9 cellular contexts compared by ENCODE assay signal in the genomic region with DNA sequence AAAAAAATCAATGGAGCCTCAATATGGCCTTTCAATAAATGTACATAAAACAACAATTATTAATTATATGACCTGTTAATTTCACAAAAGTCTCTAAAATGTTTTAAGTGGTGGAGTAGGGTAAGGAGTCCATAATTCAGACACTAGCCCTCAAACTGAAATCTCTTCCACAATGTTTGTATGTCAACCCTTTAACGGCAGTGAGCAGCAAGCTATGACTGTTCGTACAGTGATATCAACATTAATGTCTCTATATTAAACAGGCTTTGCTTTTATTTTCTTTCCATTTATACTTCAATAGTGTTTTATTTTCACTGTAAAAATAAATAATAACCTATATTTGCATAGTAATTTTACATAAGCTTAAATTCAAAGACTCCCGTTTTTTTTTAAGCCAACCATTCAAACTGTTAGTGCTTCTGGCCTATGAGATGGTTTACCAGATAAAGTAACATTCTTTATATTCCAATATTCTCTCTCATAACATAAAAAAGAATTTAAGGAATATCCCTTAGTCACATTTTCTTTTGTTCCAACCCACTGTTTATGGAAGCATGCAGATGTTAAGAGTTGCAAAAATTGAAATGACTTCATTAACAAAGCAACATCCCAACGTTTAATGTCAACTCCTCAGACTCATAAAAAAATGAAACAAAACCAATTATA. TPM values are rescaled to one million over a fixed set of nuclear protein-coding genes. Genes with fewer than 3 reads are reported as not detected.
A peak's percentile ranks its signal among the peaks of the same experiment; 100 is the strongest.
DNase-seq lines count a peak whose midpoint lies in the region; ATAC-seq, FAIRE-seq and TF ChIP-seq lines count a peak whose summit lies in the region.
"Had no signal": no experiment of that assay in that cellular context is flagged by ENCODE, and none has a peak within 500 bp of the region (broad histone marks: within the 10 kb centered on the region; RNA-seq: fewer than 3 reads in every experiment).

No MANE protein-coding gene starts in this region.

- in situ Hi-C loops in GM12878 (cut with MboI), result no loop called here

- CTCF ChIA-PET in GM12878 (lab: Yijun Ruan, JAX), result interaction anchor here (0.7 to 8.7 kb wide), 16 partner anchors 9 to 635 kb away, joined by 3 to 94 read pairs (median 4); partner anchors contain the start of gene CFAP54

- TF ChIP-seq RAD21 in GM12878 (IDR thresholded peaks at IDR 0.05; ENCODE audit: insufficient read depth, low read depth, low read length), result no peak

- TSS peak; percentile 49 for BruUV-seq in GM12878 (replicated peaks; lab: Mats Ljungman, UMichigan)

- peak overlapping the region in 9 of 10 donors; percentile 92 to 100 (median 99) for H3K27ac ChIP-seq in heart right ventricle
- H3K27ac ChIP-seq in GM12878 (ENCODE audit: control insufficient read depth, insufficient read depth), result peak overlapping the region; percentile 90
- peak overlapping the region; percentile 98 for H3K27ac ChIP-seq in lower lobe of right lung
- H3K27ac ChIP-seq in upper lobe of right lung, result peak overlapping the region; percentile 99

- no peak for TF ChIP-seq CTCF in heart right ventricle (IDR thresholded peaks at IDR 0.05)
- no peak for TF ChIP-seq CTCF in GM12878 (IDR thresholded peaks at IDR 0.05 in 2 of 3, conservative IDR thresholded peaks at IDR 0.05 in 1 of 3; ENCODE audit: control insufficient read depth in 2 of 3, extremely low read depth in 1 of 3, insufficient read depth in 1 of 3, low read depth in 3 of 3, low read length in 3 of 3)
- no peak for TF ChIP-seq CTCF in lower lobe of right lung (IDR thresholded peaks at IDR 0.05)
- TF ChIP-seq CTCF in upper lobe of right lung (IDR thresholded peaks at IDR 0.05), result no peak

- no peaks in the 10 kb centered on the region for H3K9me3 ChIP-seq in heart right ventricle
- H3K9me3 ChIP-seq in GM12878 (replicated peaks; ENCODE audit: control insufficient read depth, insufficient read depth, low read length), result no peaks in the 10 kb centered on the region
- H3K9me3 ChIP-seq in lower lobe of right lung, result no peaks in the 10 kb centered on the region
- no peaks in the 10 kb centered on the region for H3K9me3 ChIP-seq in upper lobe of right lung

- H3K4me3 ChIP-seq in heart right ventricle (peak overlapping the region; percentile 70 to 97 (median 90)), GM12878 (peak overlapping the region; percentile 92), lower lobe of right lung (peak overlapping the region; percentile 81), upper lobe of right lung (peak overlapping the region; percentile 93)

- H3K27me3 ChIP-seq in heart right ventricle (no peaks in the 10 kb centered on the region), GM12878 (replicated peaks in 1 of 2; ENCODE audit: control insufficient read depth in 2 of 2, insufficient read depth in 2 of 2, low read length in 1 of 2) (no peaks in the 10 kb centered on the region), lower lobe of right lung (ENCODE audit: low read depth) (no peaks in the 10 kb centered on the region), upper lobe of right lung (no peaks in the 10 kb centered on the region)

- H4K20me1 ChIP-seq in GM12878 (ENCODE audit: control insufficient read depth, insufficient read depth), result no peaks in the 10 kb centered on the region

- no peak overlapping the region for H2AFZ ChIP-seq in GM12878 (ENCODE audit: control insufficient read depth, low read depth, low read length)

- 20 to 24% methylated on average over 4 of the region's 4 CpGs for WGBS in heart right ventricle, 2 donors
- 1% methylated on average over 4 of the region's 4 CpGs for WGBS in GM12878 (ENCODE audit: insufficient coverage, insufficient replicate concordance, low lambda C conversion rate, missing lambda C conversion rate)

- intact Hi-C loops in heart right ventricle (cut with DNase I), result loop anchor here in 7 of 10 donors (2.0 to 10.0 kb wide), 10 partner anchors 21 to 333 kb away; no protein-coding TSS in a partner anchor
- intact Hi-C loops in left ventricle myocardium superior (cut with micrococcal nuclease), result no loop called here
- intact Hi-C loops in GM12878 (cut with micrococcal nuclease; ENCODE audit: unreplicated experiment), result loop anchor here (2.0 to 10.0 kb wide), 4 partner anchors 36 to 181 kb away; partner anchors contain the start of gene CFAP54
- intact Hi-C loops in lower lobe of right lung (cut with DNase I), result no loop called here
- intact Hi-C loops in upper lobe of right lung (cut with DNase I), result no loop called here

- RAD21 ChIA-PET in GM12878 (lab: Charles Lee; ENCODE audit: unreplicated experiment), result interaction anchor here (0.6 to 9.9 kb wide), 17 partner anchors 10 to 203 kb away, joined by 3 to 130 read pairs (median 5); no protein-coding TSS in a partner anchor

- H3K4me2 ChIP-seq in GM12878 (ENCODE audit: control insufficient read depth, insufficient read depth), result peak overlapping the region; percentile 67

- SMC1A ChIA-PET in GM12878 (lab: Charles Lee; ENCODE audit: uncharacterized antibody, unreplicated experiment), result interaction anchor here (0.6 to 6.7 kb wide), 34 partner anchors 9 to 188 kb away, joined by 3 to 34 read pairs (median 5); no protein-coding TSS in a partner anchor

- H3K9ac ChIP-seq in GM12878 (ENCODE audit: control insufficient read depth, insufficient read depth, low read length), result peak overlapping the region; percentile 78

- TF ChIP-seq EP300 in GM12878 (IDR thresholded peaks at IDR 0.05; ENCODE audit: borderline replicate concordance in 1 of 2, control insufficient read depth in 1 of 2, low read depth in 2 of 2, low read length in 2 of 2), result no peak

- H3K79me2 ChIP-seq in GM12878 (ENCODE audit: control insufficient read depth, insufficient read depth, low read length), result peaks cover 66% of the 10 kb centered on the region

- ATAC-seq in heart right ventricle, result no peak
- no peak for ATAC-seq in left ventricle myocardium superior
- ATAC-seq in GM12878, result no peak
- ATAC-seq in lower lobe of right lung, result no peak
- no peak for ATAC-seq in upper lobe of right lung

- H3K4me1 ChIP-seq in heart right ventricle (peaks cover 0 to 62% (median 45%) of the 10 kb centered on the region in 9 donors), GM12878 (ENCODE audit: control insufficient read depth, insufficient read depth, low read length) (peaks cover 3% of the 10 kb centered on the region; the same call in 1 of the 2 replicates), lower lobe of right lung (peaks cover 45% of the 10 kb centered on the region), upper lobe of right lung (peaks cover 20% of the 10 kb centered on the region)

- no peak for TF ChIP-seq POLR2A in GM12878 (IDR thresholded peaks at IDR 0.05; ENCODE audit: low read depth, low read length)

- H3K36me3 ChIP-seq in heart right ventricle, result no peaks in the 10 kb centered on the region
- no peaks in the 10 kb centered on the region; a peak in 1 of 4 replicates for H3K36me3 ChIP-seq in GM12878 (ENCODE audit: control insufficient read depth in 2 of 2, insufficient read depth in 2 of 2, low read length in 1 of 2)
- H3K36me3 ChIP-seq in lower lobe of right lung, result no peaks in the 10 kb centered on the region
- no peaks in the 10 kb centered on the region for H3K36me3 ChIP-seq in upper lobe of right lung

- DNase-seq in heart right ventricle (no peak), left ventricle myocardium superior (no peak), GM12878 (ENCODE audit: low read depth, low spot score) (no peak), lower lobe of right lung (no peak), upper lobe of right lung (no peak), NCI-H1930 (lab: John Stamatoyannopoulos, UW) (no peak), NCI-H774 (lab: John Stamatoyannopoulos, UW) (no peak)
- no peak for DNase-seq in NK-92 treated with Interleukin-12 subunit alpha and Interleukin-12 subunit beta, amount 100 ng/mL, for 24 hours (lab: John Stamatoyannopoulos, UW)
- DNase-seq: activated CD8-positive, alpha-beta memory T cell treated with anti-CD3 and anti-CD28 coated beads for 24 hours had no signal

- FAIRE-seq in GM12878 (lab: Jason Lieb, UNC), result no peak

- POLR2A ChIA-PET in GM12878 (lab: Charles Lee), result interaction anchor here (0.5 to 4.4 kb wide), 7 partner anchors 10 to 382 kb away, joined by 3 to 30 read pairs (median 3); no protein-coding TSS in a partner anchor

TF ChIP-seq in GM12878, 131 proteins besides CTCF, POLR2A, EP300 and RAD21:
- no peak for TF ChIP-seq SIN3A (IDR thresholded peaks at IDR 0.05; ENCODE audit: low read depth, low read length)
- no peak for TF ChIP-seq CHD2 (IDR thresholded peaks at IDR 0.05; ENCODE audit: borderline replicate concordance, low read depth, low read length)

RNA-seq across cellular contexts. Expression of gene CDK17, which starts 2.4 kb away (rescaled TPM):
- total RNA-seq in heart right ventricle (10 to 100 TPM; 14.5 to 32.4 (median 21.7) TPM), left ventricle myocardium superior (16.6 TPM), GM12878 (2014; rRNA removed) (20.7 and 27.2 TPM in 2 replicates), GM12878 (2014; rRNA removed; fragmentation: Illumina TruSeq; extraction: Trizol) (30.7 and 35.2 TPM in 2 replicates), GM12878 (2021) (22.5 and 24.1 TPM in 2 replicates), lower lobe of right lung (41.7 TPM), upper lobe of right lung (47.1 TPM)
- polyA plus RNA-seq in heart right ventricle (10 to 100 TPM in 1 of 2 donors, 1 to 10 TPM in 1; 8.5 to 11.0 TPM), GM12878 (2011; rRNA removed) (45.6 and 58.6 TPM in 2 replicates), GM12878 (2014; fragmentation: Illumina TruSeq; extraction: Trizol) (25.2 and 51.7 TPM in 2 replicates), GM12878 (2014; fragmentation: Nextera tagmentation; extraction: Ambion mirVana) (1 to 10 TPM; 5.6 to 6.1 TPM), GM12878 (2014; rRNA removed) (10.3 and 14.6 TPM in 2 replicates), GM12878 (2016; fragmentation: Nextera tagmentation; extraction: Ambion mirVana) (10 to 100 TPM; 15.9 to 16.0 TPM)
- 336 and 338 TPM in 2 replicates for total RNA-seq in GM12878 (2013; cell fraction: nucleolus; rRNA removed)
- polyA plus RNA-seq in GM12878 (2011; ENCODE audit: low read depth), result 7.0 TPM
- 15.6 and 23.9 TPM in 2 replicates for polyA plus RNA-seq in GM12878 (2011; cell fraction: cytosol; rRNA removed)
- 35.5 and 43.7 TPM in 2 replicates for polyA plus RNA-seq in GM12878 (2011; cell fraction: nucleus; rRNA removed)
- 11.3 and 18.1 TPM in 2 replicates for polyA plus RNA-seq in GM12878 (2012)
- polyA minus RNA-seq in GM12878 (2011; rRNA and poly(A)+ RNA removed), result 94.9 and 124 TPM in 2 replicates
- 39.3 and 40.5 TPM in 2 replicates for polyA minus RNA-seq in GM12878 (2011; cell fraction: cytosol; rRNA and poly(A)+ RNA removed)
- polyA minus RNA-seq in GM12878 (2011; cell fraction: nucleus; rRNA and poly(A)+ RNA removed), result 120 and 158 TPM in 2 replicates

Comparison
In these comparisons a context has a peak if more than half of its experiments do, and no peak if none do; other contexts are left out.
1. intact Hi-C loops: an anchor here in heart right ventricle (2.0 to 10.0 kb wide) and GM12878 (2.0 to 10.0 kb wide); none called in left ventricle myocardium superior, lower lobe of right lung and upper lobe of right lung.